Comparison of ENCODE assay signal across 23 cellular contexts in genomic region chr13:51246005-51246404, GRCh38. TPM values are rescaled to one million over a fixed set of nuclear protein-coding genes. Genes with fewer than 3 reads are reported as not detected.
A peak's percentile ranks its signal among the peaks of the same experiment; 100 is the strongest.
DNase-seq lines count a peak whose midpoint lies in the region; TF ChIP-seq lines count a peak whose summit lies in the region.
"Had no signal": no experiment of that assay in that cellular context is flagged by ENCODE, and none has a peak within 500 bp of the region (broad histone marks: within the 10 kb centered on the region; RNA-seq: fewer than 3 reads in every experiment).

No MANE protein-coding gene starts in this region.

- H3K27ac Mint-ChIP-seq in brain = peak overlapping the region; percentile 49 to 95 (median 83)
- H3K27ac Mint-ChIP-seq: activated CD4-positive, alpha-beta memory T cell treated with anti-CD3 and anti-CD28 coated beads for 36 hours; immature natural killer cell; stimulated activated naive B cell treated with anti-CD40 and anti-IgM and Interleukin-4, amounts not matched to agents 10 μg/mL and 1 μg/mL and 100 μg/mL, for 72 hours had no signal

- WGBS in stomach, 5 donors = 52 to 75% (median 68%) methylated on average over 4 of the region's 4 CpGs

- H3K27me3 ChIP-seq in right atrium auricular region = no peaks in the 10 kb centered on the region
- H3K27me3 ChIP-seq in stomach = no peaks in the 10 kb centered on the region
- H3K27me3 ChIP-seq: brain microvascular endothelial cell, MG63, neural progenitor cell had no signal

- peaks cover 0 to 24% of the 10 kb centered on the region in 2 donors for H3K4me1 ChIP-seq in right atrium auricular region
- peaks cover 0 to 54% (median 9%) of the 10 kb centered on the region in 4 donors for H3K4me1 ChIP-seq in stomach

- peaks cover 3% of the 10 kb centered on the region for H3K36me3 Mint-ChIP-seq in brain
- H3K36me3 Mint-ChIP-seq: activated CD4-positive, alpha-beta memory T cell treated with anti-CD3 and anti-CD28 coated beads for 36 hours; immature natural killer cell; stimulated activated naive B cell treated with anti-CD40 and anti-IgM and Interleukin-4, amounts not matched to agents 10 μg/mL and 1 μg/mL and 100 μg/mL, for 72 hours had no signal

- DNase-seq in NCI-H2107 treated with DMSO at 0.1 percent for 48 hours (lab: John Stamatoyannopoulos, UW; ENCODE audit: unreplicated experiment) (peak; percentile 39), NCI-H2107 (lab: John Stamatoyannopoulos, UW) (no peak), right atrium auricular region (ENCODE audit: low spot score) (no peak), superior temporal gyrus (ENCODE audit: extremely low spot score) (peak; percentile 78), HT-29 (ENCODE audit: low spot score) (no peak), foreskin melanocyte (no peak), stomach (no peak)
- DNase-seq: activated CD4-positive, alpha-beta memory T cell treated with anti-CD3 and anti-CD28 coated beads for 36 hours; brain microvascular endothelial cell; cortex of kidney; DMS53; GDM1; immature natural killer cell; MG63; NCI-H1436; stimulated activated CD4-positive, alpha-beta T cell treated with anti-CD3 and anti-CD28 coated beads, Interleukin-2, amount 100 ng/mL, for 48 hours; stimulated activated naive B cell treated with anti-CD40 and anti-IgM and Interleukin-4, amounts not matched to agents 10 μg/mL and 1 μg/mL and 100 μg/mL, for 72 hours; T1000; trophoblast cell had no signal

- TF ChIP-seq EP300 in stomach (IDR thresholded peaks at IDR 0.05) = no peak

- no peak for TF ChIP-seq POLR2A in stomach (IDR thresholded peaks at IDR 0.05)

- H3K4me1 Mint-ChIP-seq in brain = peaks cover 34% of the 10 kb centered on the region
- H3K4me1 Mint-ChIP-seq: immature natural killer cell; stimulated activated naive B cell treated with anti-CD40 and anti-IgM and Interleukin-4, amounts not matched to agents 10 μg/mL and 1 μg/mL and 100 μg/mL, for 72 hours had no signal

- H3K36me3 ChIP-seq in right atrium auricular region (no peaks in the 10 kb centered on the region), stomach (no peaks in the 10 kb centered on the region)
- H3K36me3 ChIP-seq: brain microvascular endothelial cell, MG63, neural progenitor cell had no signal

- H3K27ac ChIP-seq in right atrium auricular region = peak overlapping the region; percentile 62 to 79
- H3K27ac ChIP-seq in stomach = peak overlapping the region in 1 of 5 donors; percentile 67
- H3K27ac ChIP-seq: 22Rv1, brain microvascular endothelial cell, neural progenitor cell had no signal

- H3K9me3 Mint-ChIP-seq in brain = peaks cover 0 to 2% (median 0%) of the 10 kb centered on the region in 5 experiments
- H3K9me3 Mint-ChIP-seq: activated CD4-positive, alpha-beta memory T cell treated with anti-CD3 and anti-CD28 coated beads for 36 hours; immature natural killer cell; neural progenitor cell; stimulated activated naive B cell treated with anti-CD40 and anti-IgM and Interleukin-4, amounts not matched to agents 10 μg/mL and 1 μg/mL and 100 μg/mL, for 72 hours had no signal

- H3K4me3 ChIP-seq in right atrium auricular region = peak overlapping the region in 1 of 2 donors; percentile 3
- no peak overlapping the region for H3K4me3 ChIP-seq in stomach
- H3K4me3 ChIP-seq: K562, MG63, neural progenitor cell had no signal

- TF ChIP-seq CTCF in brain (conservative IDR thresholded peaks at IDR 0.05) = no peak
- TF ChIP-seq CTCF in right atrium auricular region (IDR thresholded peaks at IDR 0.05) = no peak
- no peak for TF ChIP-seq CTCF in stomach (IDR thresholded peaks at IDR 0.05)

- H3K27me3 Mint-ChIP-seq in brain = peaks cover 3% of the 10 kb centered on the region

- H3K4me3 Mint-ChIP-seq in brain = peak overlapping the region in 1 of 5 experiments; percentile 40
- H3K4me3 Mint-ChIP-seq: activated CD4-positive, alpha-beta memory T cell treated with anti-CD3 and anti-CD28 coated beads for 36 hours; immature natural killer cell; neural progenitor cell; stimulated activated naive B cell treated with anti-CD40 and anti-IgM and Interleukin-4, amounts not matched to agents 10 μg/mL and 1 μg/mL and 100 μg/mL, for 72 hours had no signal

- no peaks in the 10 kb centered on the region for H3K9me3 ChIP-seq in right atrium auricular region
- H3K9me3 ChIP-seq in stomach = no peaks in the 10 kb centered on the region
- H3K9me3 ChIP-seq: MG63 had no signal

- intact Hi-C loops in stomach (cut with DNase I; ENCODE audit: low total_unique reads) = no loop called here

RNA-seq across cellular contexts. Expression of gene FAM124A, which starts 23.8 kb away (rescaled TPM):
- polyA plus RNA-seq in brain (ENCODE audit: insufficient read depth, low read depth, low replicate concordance) = 11.3 TPM
- 1 to 10 TPM; 8.0 to 8.6 TPM for total RNA-seq in right atrium auricular region
- total RNA-seq in HT-29 (2014; rRNA removed; shearing (Covaris generic)) = not detected in 2 replicates
- 10 to 100 TPM in 1 of 5 donors, 1 to 10 TPM in 4; 2.4 to 21.0 (median 2.9) TPM for total RNA-seq in stomach
- 1 to 10 TPM in 1 of 3 donors, under 1 TPM in 2; 0.46 to 1.9 (median 0.62) TPM for polyA plus RNA-seq in stomach
- total RNA-seq: K562 had no signal
- polyA plus RNA-seq: K562 had no signal

Comparison
In these comparisons a context has a peak if more than half of its experiments do, and no peak if none do; other contexts are left out.
1. DNase-seq: peak in NCI-H2107 treated with DMSO at 0.1 percent for 48 hours (single experiment) and superior temporal gyrus (single experiment); none in NCI-H2107 (single experiment), right atrium auricular region (single experiment), HT-29 (single experiment), foreskin melanocyte (single experiment) and stomach (single experiment).